14 cellular contexts compared by ENCODE assay signal in the genomic region with DNA sequence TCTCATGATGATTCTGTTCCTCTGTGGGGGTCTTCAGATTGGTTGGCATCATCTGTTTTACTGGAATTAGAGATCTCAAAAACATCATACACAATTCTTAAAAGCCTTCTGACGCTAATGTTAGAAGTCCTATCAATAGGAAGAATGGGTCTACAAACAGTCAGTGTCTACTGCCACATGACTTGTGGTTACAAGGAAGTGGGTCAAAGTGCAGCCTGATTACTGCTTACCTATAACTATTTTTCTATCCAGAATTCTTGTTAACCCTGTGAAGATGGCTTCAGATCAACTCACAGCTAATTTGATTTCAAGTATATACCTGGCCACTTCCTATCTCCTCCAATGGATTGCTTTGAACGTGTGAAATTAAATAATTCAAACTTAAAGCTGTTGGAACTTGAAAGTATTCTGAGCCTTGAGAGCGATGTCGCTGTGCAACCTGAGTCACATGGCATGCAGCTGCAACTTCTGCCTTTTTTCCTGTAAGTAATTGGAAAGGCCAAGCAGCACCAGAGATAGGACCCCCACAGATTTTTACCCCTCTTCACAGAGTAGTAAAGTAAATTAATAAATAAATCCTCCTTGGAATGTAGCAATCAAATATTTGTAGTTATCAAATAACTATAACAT. TPM values are rescaled to one million over a fixed set of nuclear protein-coding genes. Genes with fewer than 3 reads are reported as not detected.
DNase-seq lines count a peak whose midpoint lies in the region; ATAC-seq, FAIRE-seq and TF ChIP-seq lines count a peak whose summit lies in the region.
"Had no signal": no experiment of that assay in that cellular context is flagged by ENCODE, and none has a peak within 500 bp of the region (broad histone marks: within the 10 kb centered on the region; RNA-seq: fewer than 3 reads in every experiment).

No MANE protein-coding gene starts in this region.

- H3K4me1 ChIP-seq in pancreas, result peaks cover 0 to 23% (median 9%) of the 10 kb centered on the region in 3 donors

- no peak for DNase-seq in activated CD4-positive, alpha-beta T cell treated with anti-CD3 and anti-CD28 coated beads for 36 hours
- no peak for DNase-seq in activated CD4-positive, alpha-beta T cell treated with anti-CD3 and anti-CD28 coated beads, Interleukin-2, amount 50 U/mL, for 4 hours
- DNase-seq in NOMO-1 treated with dmso at 0.1 percent for 144 hours (lab: John Stamatoyannopoulos, UW; ENCODE audit: unreplicated experiment) (peak; percentile 7), pancreas (peak in 2 of 6 donors; percentile 30 to 53), NCI-H69 (lab: John Stamatoyannopoulos, UW) (no peak)
- DNase-seq in central memory CD4-positive, alpha-beta T cell, result peak; percentile 67
- no peak for DNase-seq in activated CD4-positive, CD25-positive, alpha-beta regulatory T cell (lab: John Stamatoyannopoulos, UW)
- DNase-seq: 8988T, brain microvascular endothelial cell, DMS 273 treated with DMSO at 0.1 percent for 48 hours, H7, NCI-H2081 treated with DMSO at 0.1 percent for 48 hours had no signal

- no peaks in the 10 kb centered on the region for H3K9me3 Mint-ChIP-seq in activated CD4-positive, alpha-beta T cell treated with anti-CD3 and anti-CD28 coated beads for 36 hours (ENCODE audit: low read depth)

- H3K9me3 ChIP-seq in pancreas, result no peaks in the 10 kb centered on the region
- H3K9me3 ChIP-seq: mucosa of descending colon had no signal

- CTCF ChIA-PET in activated CD4-positive, alpha-beta T cell treated with anti-CD3 and anti-CD28 coated beads for 36 hours (lab: Charles Lee), result interaction anchor here (1.8 kb wide), 1 partner anchor 31 kb away, joined by 5 read pairs; no protein-coding TSS in a partner anchor

- TF ChIP-seq CTCF in pancreas (IDR thresholded peaks at IDR 0.05), result no peak

- peak overlapping the region in 3 of 4 donors; percentile 12 to 51 (median 43) for H3K27ac ChIP-seq in pancreas
- H3K27ac ChIP-seq: brain microvascular endothelial cell had no signal

- H3K4me3 Mint-ChIP-seq in activated CD4-positive, alpha-beta T cell treated with anti-CD3 and anti-CD28 coated beads for 36 hours, result peak overlapping the region; percentile 27

- WGBS in pancreas, 2 donors, result 38 to 53% methylated on average over 4 of the region's 4 CpGs

- no peaks in the 10 kb centered on the region for H3K36me3 ChIP-seq in pancreas
- H3K36me3 ChIP-seq: brain microvascular endothelial cell had no signal

- no peaks in the 10 kb centered on the region for H3K27me3 Mint-ChIP-seq in activated CD4-positive, alpha-beta T cell treated with anti-CD3 and anti-CD28 coated beads for 36 hours

- intact Hi-C loops in activated CD4-positive, alpha-beta T cell treated with anti-CD3 and anti-CD28 coated beads for 36 hours (cut with DNase I, micrococcal nuclease), result loop anchor here in 1 of 2 experiments (1.0 kb wide), 1 partner anchor 18 kb away; no protein-coding TSS in a partner anchor
- intact Hi-C loops in pancreas (cut with DNase I), result no loop called here

- peaks cover 2% of the 10 kb centered on the region for H3K36me3 Mint-ChIP-seq in activated CD4-positive, alpha-beta T cell treated with anti-CD3 and anti-CD28 coated beads for 36 hours (ENCODE audit: low read depth)

- POLR2A ChIA-PET in activated CD4-positive, alpha-beta T cell treated with anti-CD3 and anti-CD28 coated beads for 36 hours (lab: Charles Lee), result interaction anchor here (0.6 kb wide), 1 partner anchor 45 kb away, joined by 3 read pairs; no protein-coding TSS in a partner anchor

- no peak for ATAC-seq in activated CD4-positive, alpha-beta T cell treated with anti-CD3 and anti-CD28 coated beads for 36 hours
- no peak for ATAC-seq in pancreas
- no peak for ATAC-seq in HG03520 (IDR thresholded peaks at IDR 0.05; ENCODE audit: unreplicated experiment)
- ATAC-seq: mucosa of descending colon had no signal

- FAIRE-seq in pancreas (lab: Jason Lieb, UNC), result no peak

- no peak overlapping the region for H3K4me3 ChIP-seq in pancreas
- H3K4me3 ChIP-seq: mucosa of descending colon had no signal

- no peaks in the 10 kb centered on the region for H3K27me3 ChIP-seq in pancreas
- H3K27me3 ChIP-seq: brain microvascular endothelial cell had no signal

- H3K27ac Mint-ChIP-seq in activated CD4-positive, alpha-beta T cell treated with anti-CD3 and anti-CD28 coated beads for 36 hours, result peak overlapping the region; percentile 76

- peaks cover 54% of the 10 kb centered on the region for H3K4me1 Mint-ChIP-seq in activated CD4-positive, alpha-beta T cell treated with anti-CD3 and anti-CD28 coated beads for 36 hours

RNA-seq across cellular contexts. Expression of a gene that starts 3.0 kb away (rescaled TPM):
- 10 to 100 TPM; 23.4 to 29.5 TPM for total RNA-seq in activated CD4-positive, alpha-beta T cell treated with anti-CD3 and anti-CD28 coated beads for 36 hours
- total RNA-seq in pancreas, result 10 to 100 TPM; 18.8 to 36.9 (median 24.5) TPM
- 10 to 100 TPM; 24.3 to 27.1 TPM for polyA plus RNA-seq in pancreas

RNA-seq across cellular contexts. Expression of a gene that starts 58.8 kb away (rescaled TPM):
- total RNA-seq in activated CD4-positive, alpha-beta T cell treated with anti-CD3 and anti-CD28 coated beads for 36 hours, result 100 to 1,000 TPM in 1 of 2 experiments, 10 to 100 TPM in 1; 57.9 to 106 TPM
- 10 to 100 TPM; 15.4 to 25.4 (median 17.6) TPM for total RNA-seq in pancreas
- polyA plus RNA-seq in pancreas, result 10 to 100 TPM; 10.2 to 20.3 TPM

Comparison
In these comparisons a context has a peak if more than half of its experiments do, and no peak if none do; other contexts are left out.
1. DNase-seq: peak in NOMO-1 treated with dmso at 0.1 percent for 144 hours (single experiment) and central memory CD4-positive, alpha-beta T cell (single experiment); none in activated CD4-positive, alpha-beta T cell treated with anti-CD3 and anti-CD28 coated beads for 36 hours (single experiment), activated CD4-positive, alpha-beta T cell treated with anti-CD3 and anti-CD28 coated beads, Interleukin-2, amount 50 U/mL, for 4 hours (0 of 2), NCI-H69 (single experiment) and activated CD4-positive, CD25-positive, alpha-beta regulatory T cell (0 of 4).